ENCODE assay signal across 1 cellular context in genomic region chr1:202133989-202134388, GRCh38.
TF ChIP-seq lines count a peak whose summit lies in the region.

No MANE protein-coding gene starts in this region.

TF ChIP-seq in SK-N-SH treated with all-trans-retinoic acid at 6 μM for 48 hours, 23 proteins besides CTCF, POLR2A, EP300 and RAD21 (continued from another document):
- TF ChIP-seq BACH2 (CRISPR knock-in tag; IDR thresholded peaks at IDR 0.05; ENCODE audit: borderline replicate concordance) = no peak
TF ChIP-seq in SK-N-SH treated with all-trans-retinoic acid at 6 μM for 48 hours: peak in this region for 0.
